ENCODE assay signal across 29 cellular contexts in the genomic region with DNA sequence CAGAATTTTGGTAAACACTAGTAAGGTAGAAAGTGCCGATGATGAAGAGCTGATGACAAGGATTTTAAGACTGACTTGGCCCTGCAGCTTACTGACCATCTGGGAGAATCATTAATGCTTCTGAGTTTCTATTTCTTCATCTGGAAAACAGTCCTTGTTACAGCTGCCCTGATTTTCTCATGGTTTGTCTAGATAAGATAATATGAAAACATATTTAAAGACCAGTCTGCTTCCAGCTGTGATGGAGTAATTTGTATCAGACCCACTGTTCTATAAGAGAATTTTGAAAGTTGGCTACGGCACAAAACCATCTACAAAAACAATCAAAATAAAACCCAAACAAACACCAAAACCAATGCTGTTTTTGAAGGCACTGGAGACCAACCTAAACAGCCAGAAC.
"Had no signal": no experiment of that assay in that cellular context is flagged by ENCODE, and none has a peak within 500 bp of the region (broad histone marks: within the 10 kb centered on the region; RNA-seq: fewer than 3 reads in every experiment).

No MANE protein-coding gene starts in this region.

- H3K9me3 ChIP-seq: SJSA1 had no signal

- H3K4me3 Mint-ChIP-seq: activated CD8-positive, alpha-beta T cell treated with anti-CD3 and anti-CD28 coated beads for 36 hours; activated naive CD4-positive, alpha-beta T cell treated with anti-CD3 and anti-CD28 coated beads, Interleukin-2, amount 10 ng/mL, durations not matched to agents 7 days and 5 days; activated naive CD8-positive, alpha-beta T cell treated with anti-CD3 and anti-CD28 coated beads for 36 hours; activated T-cell treated with anti-CD3 and anti-CD28 coated beads, Interleukin-2, amount 50 U/mL, for 72 hours; central memory CD8-positive, alpha-beta T cell had no signal

- H3K4me1 Mint-ChIP-seq: activated naive CD4-positive, alpha-beta T cell treated with anti-CD3 and anti-CD28 coated beads, Interleukin-2, amount 10 ng/mL, durations not matched to agents 7 days and 5 days; activated naive CD8-positive, alpha-beta T cell treated with anti-CD3 and anti-CD28 coated beads for 36 hours; central memory CD8-positive, alpha-beta T cell had no signal

- H3K27ac Mint-ChIP-seq: activated CD8-positive, alpha-beta T cell treated with anti-CD3 and anti-CD28 coated beads for 36 hours; activated naive CD4-positive, alpha-beta T cell treated with anti-CD3 and anti-CD28 coated beads, Interleukin-2, amount 10 ng/mL, durations not matched to agents 7 days and 5 days; activated naive CD8-positive, alpha-beta T cell treated with anti-CD3 and anti-CD28 coated beads for 36 hours; activated T-cell treated with anti-CD3 and anti-CD28 coated beads, Interleukin-2, amount 50 U/mL, for 72 hours; activated T-helper 2 cell treated with anti-CD3 and anti-CD28 coated beads, Interferon-gamma antibody, Interleukin-2, Interleukin-4, amounts not matched to agents 10 μg/mL and 5 μg/mL and 100 μg/mL, durations not matched to agents 14 hours and 24 hours and 36 hours had no signal

- H3K27me3 ChIP-seq: SJSA1 had no signal

- H3K4me1 ChIP-seq: SJSA1 had no signal

- H3K36me3 Mint-ChIP-seq: activated naive CD4-positive, alpha-beta T cell treated with anti-CD3 and anti-CD28 coated beads, Interleukin-2, amount 10 ng/mL, durations not matched to agents 7 days and 5 days; activated naive CD8-positive, alpha-beta T cell treated with anti-CD3 and anti-CD28 coated beads for 36 hours had no signal

- H3K27ac ChIP-seq: SJSA1, VCaP had no signal

- H3K4me3 ChIP-seq: SJSA1 had no signal

- H3K27me3 Mint-ChIP-seq: activated CD8-positive, alpha-beta T cell treated with anti-CD3 and anti-CD28 coated beads for 36 hours; activated naive CD4-positive, alpha-beta T cell treated with anti-CD3 and anti-CD28 coated beads, Interleukin-2, amount 10 ng/mL, durations not matched to agents 7 days and 5 days; central memory CD8-positive, alpha-beta T cell had no signal

- DNase-seq: activated CD4-positive, alpha-beta T cell treated with anti-CD3 and anti-CD28 coated beads for 4 hours; activated CD8-positive, alpha-beta memory T cell treated with anti-CD3 and anti-CD28 coated beads, Interleukin-2, amount 50 U/mL, for 4 hours; activated CD8-positive, alpha-beta T cell treated with anti-CD3 and anti-CD28 coated beads for 36 hours; activated gamma-delta T cell treated with Interleukin-2 at 50 U/mL for 16 hours; activated naive CD4-positive, alpha-beta T cell treated with anti-CD3 and anti-CD28 coated beads, Interleukin-2, amount 10 ng/mL, durations not matched to agents 7 days and 5 days; activated naive CD8-positive, alpha-beta T cell treated with anti-CD3 and anti-CD28 coated beads for 36 hours; activated T-cell treated with anti-CD3 and anti-CD28 coated beads, Interleukin-2, amount 50 U/mL, for 72 hours; IMR-90; Kasumi-1; KBM-7; NCI-H1048; NCI-H1417; NCI-H1930; NCI-H2171; NCI-H2227 treated with DMSO at 0.1 percent for 48 hours; NCI-H446 treated with DMSO at 0.1 percent for 48 hours; NCI-H524 treated with DMSO at 0.1 percent for 48 hours; NCI-H774; NK-92 treated with Interleukin-12 subunit alpha and Interleukin-12 subunit beta, amount 100 ng/mL, for 24 hours; OCI-M1; RPMI8226; SHP77; T-helper 1 cell had no signal

- ATAC-seq: activated CD4-positive, CD25-positive, alpha-beta regulatory T cell treated with anti-CD3 and anti-CD28 coated beads, Interleukin-2, amount 50 U/mL, for 24 hours; activated CD8-positive, alpha-beta T cell treated with anti-CD3 and anti-CD28 coated beads for 36 hours; activated T-cell treated with anti-CD3 and anti-CD28 coated beads, Interleukin-2, amount 50 U/mL, for 72 hours; Panc1 had no signal

- H3K36me3 ChIP-seq: SJSA1 had no signal

- H3K9me3 Mint-ChIP-seq: activated naive CD4-positive, alpha-beta T cell treated with anti-CD3 and anti-CD28 coated beads, Interleukin-2, amount 10 ng/mL, durations not matched to agents 7 days and 5 days had no signal
